Comparison of ENCODE assay signal across 1 cellular context in the genomic region with DNA sequence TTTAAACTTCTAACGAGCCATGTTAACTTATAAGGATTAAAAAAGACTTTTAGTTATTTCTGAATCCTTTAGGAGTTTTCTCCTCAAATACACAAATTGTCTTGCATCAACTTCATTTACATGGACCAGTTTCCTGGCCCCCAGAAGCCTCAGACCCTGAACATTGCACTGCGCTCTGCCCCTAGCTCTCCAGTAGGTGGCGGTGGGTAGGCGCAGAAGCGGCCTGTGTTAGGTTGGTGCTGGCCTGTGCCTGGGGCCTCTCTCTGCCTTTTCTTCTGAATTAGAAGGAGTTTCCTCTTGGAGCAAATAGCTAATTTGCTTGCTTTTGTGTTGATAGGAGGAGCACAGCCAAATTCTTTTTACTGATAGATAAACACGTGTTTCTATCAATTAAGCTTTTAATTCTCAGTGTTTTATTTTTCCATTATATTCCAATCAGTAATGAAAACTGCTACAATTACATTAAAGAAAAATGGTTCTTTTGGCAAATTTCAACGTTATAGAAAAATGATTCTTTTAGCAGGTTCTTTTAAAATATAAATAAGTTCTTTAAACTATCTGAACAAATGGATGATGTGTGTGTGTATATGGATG.
TF ChIP-seq lines count a peak whose summit lies in the region.

No MANE protein-coding gene starts in this region.

TF ChIP-seq in HepG2, 621 proteins besides CTCF, POLR2A, EP300 and RAD21 (continued from another document and continues in another):
- TF ChIP-seq ZNF597 (CRISPR knock-in tag; IDR thresholded peaks at IDR 0.05) (no peak), NFKBIZ (CRISPR knock-in tag; IDR thresholded peaks at IDR 0.05) (no peak), ZSCAN25 (CRISPR knock-in tag; IDR thresholded peaks at IDR 0.05) (no peak), HES4 (CRISPR knock-in tag; IDR thresholded peaks at IDR 0.05; ENCODE audit: borderline replicate concordance) (no peak), SOX6 (IDR thresholded peaks at IDR 0.05) (no peak), SOX6 (CRISPR knock-in tag; IDR thresholded peaks at IDR 0.05) (no peak), ZNF430 (CRISPR knock-in tag; IDR thresholded peaks at IDR 0.05) (no peak), ZBTB20 (CRISPR knock-in tag; IDR thresholded peaks at IDR 0.05; ENCODE audit: borderline replicate concordance, low read depth) (no peak), SIN3A (IDR thresholded peaks at IDR 0.05; ENCODE audit: borderline replicate concordance, low read depth, low read length) (no peak), FOXP4 (CRISPR knock-in tag; IDR thresholded peaks at IDR 0.05) (0 out of 2 replicates have a peak, but pooled peaks have one; percentile 15), ZNF543 (CRISPR knock-in tag; IDR thresholded peaks at IDR 0.05) (no peak), E2F1 (CRISPR knock-in tag; IDR thresholded peaks at IDR 0.05) (no peak), MIXL1 (CRISPR knock-in tag; IDR thresholded peaks at IDR 0.05) (no peak), TCF12 (IDR thresholded peaks at IDR 0.05) (no peak), TCF12 (CRISPR knock-in tag; IDR thresholded peaks at IDR 0.05) (no peak), SMYD3 (CRISPR knock-in tag; IDR thresholded peaks at IDR 0.05) (no peak), GATAD2A (CRISPR knock-in tag; IDR thresholded peaks at IDR 0.05) (no peak), BRD4 (CRISPR knock-in tag; IDR thresholded peaks at IDR 0.05) (no peak), TEAD2 (CRISPR knock-in tag; IDR thresholded peaks at IDR 0.05) (no peak), ATM (IDR thresholded peaks at IDR 0.05; ENCODE audit: borderline replicate concordance) (no peak), IKZF4 (CRISPR knock-in tag; IDR thresholded peaks at IDR 0.05; ENCODE audit: borderline replicate concordance, low read depth, not compliant biosample characterization) (no peak), ARID2 (CRISPR knock-in tag; IDR thresholded peaks at IDR 0.05; ENCODE audit: borderline replicate concordance) (no peak), ZNF264 (CRISPR knock-in tag; IDR thresholded peaks at IDR 0.05) (no peak), THYN1 (CRISPR knock-in tag; IDR thresholded peaks at IDR 0.05; ENCODE audit: borderline replicate concordance, low read depth) (no peak), SNRNP70 (IDR thresholded peaks at IDR 0.05; ENCODE audit: low read depth, low read length) (no peak), KDM2A (CRISPR knock-in tag; IDR thresholded peaks at IDR 0.05; ENCODE audit: borderline replicate concordance, low read depth) (peak; percentile 65; the same call in 1 of the 2 replicates), FOXC1 (CRISPR knock-in tag; IDR thresholded peaks at IDR 0.05; ENCODE audit: borderline replicate concordance) (no peak), STAG1 (CRISPR knock-in tag; IDR thresholded peaks at IDR 0.05) (peak; percentile 97)
- TF ChIP-seq, protein P1, sequence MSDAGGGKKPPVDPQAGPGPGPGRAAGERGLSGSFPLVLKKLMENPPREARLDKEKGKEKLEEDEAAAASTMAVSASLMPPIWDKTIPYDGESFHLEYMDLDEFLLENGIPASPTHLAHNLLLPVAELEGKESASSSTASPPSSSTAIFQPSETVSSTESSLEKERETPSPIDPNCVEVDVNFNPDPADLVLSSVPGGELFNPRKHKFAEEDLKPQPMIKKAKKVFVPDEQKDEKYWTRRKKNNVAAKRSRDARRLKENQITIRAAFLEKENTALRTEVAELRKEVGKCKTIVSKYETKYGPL (CRISPR knock-in tag; IDR thresholded peaks at IDR 0.05), result no peak
- TF ChIP-seq, protein P2, sequence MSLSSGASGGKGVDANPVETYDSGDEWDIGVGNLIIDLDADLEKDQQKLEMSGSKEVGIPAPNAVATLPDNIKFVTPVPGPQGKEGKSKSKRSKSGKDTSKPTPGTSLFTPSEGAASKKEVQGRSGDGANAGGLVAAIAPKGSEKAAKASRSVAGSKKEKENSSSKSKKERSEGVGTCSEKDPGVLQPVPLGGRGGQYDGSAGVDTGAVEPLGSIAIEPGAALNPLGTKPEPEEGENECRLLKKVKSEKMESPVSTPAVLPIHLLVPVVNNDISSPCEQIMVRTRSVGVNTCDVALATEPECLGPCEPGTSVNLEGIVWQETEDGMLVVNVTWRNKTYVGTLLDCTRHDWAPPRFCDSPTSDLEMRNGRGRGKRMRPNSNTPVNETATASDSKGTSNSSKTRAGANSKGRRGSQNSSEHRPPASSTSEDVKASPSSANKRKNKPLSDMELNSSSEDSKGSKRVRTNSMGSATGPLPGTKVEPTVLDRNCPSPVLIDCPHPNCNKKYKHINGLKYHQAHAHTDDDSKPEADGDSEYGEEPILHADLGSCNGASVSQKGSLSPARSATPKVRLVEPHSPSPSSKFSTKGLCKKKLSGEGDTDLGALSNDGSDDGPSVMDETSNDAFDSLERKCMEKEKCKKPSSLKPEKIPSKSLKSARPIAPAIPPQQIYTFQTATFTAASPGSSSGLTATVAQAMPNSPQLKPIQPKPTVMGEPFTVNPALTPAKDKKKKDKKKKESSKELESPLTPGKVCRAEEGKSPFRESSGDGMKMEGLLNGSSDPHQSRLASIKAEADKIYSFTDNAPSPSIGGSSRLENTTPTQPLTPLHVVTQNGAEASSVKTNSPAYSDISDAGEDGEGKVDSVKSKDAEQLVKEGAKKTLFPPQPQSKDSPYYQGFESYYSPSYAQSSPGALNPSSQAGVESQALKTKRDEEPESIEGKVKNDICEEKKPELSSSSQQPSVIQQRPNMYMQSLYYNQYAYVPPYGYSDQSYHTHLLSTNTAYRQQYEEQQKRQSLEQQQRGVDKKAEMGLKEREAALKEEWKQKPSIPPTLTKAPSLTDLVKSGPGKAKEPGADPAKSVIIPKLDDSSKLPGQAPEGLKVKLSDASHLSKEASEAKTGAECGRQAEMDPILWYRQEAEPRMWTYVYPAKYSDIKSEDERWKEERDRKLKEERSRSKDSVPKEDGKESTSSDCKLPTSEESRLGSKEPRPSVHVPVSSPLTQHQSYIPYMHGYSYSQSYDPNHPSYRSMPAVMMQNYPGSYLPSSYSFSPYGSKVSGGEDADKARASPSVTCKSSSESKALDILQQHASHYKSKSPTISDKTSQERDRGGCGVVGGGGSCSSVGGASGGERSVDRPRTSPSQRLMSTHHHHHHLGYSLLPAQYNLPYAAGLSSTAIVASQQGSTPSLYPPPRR (CRISPR knock-in tag; IDR thresholded peaks at IDR 0.05; ENCODE audit: borderline replicate concordance), result no peak
- TF ChIP-seq, protein P3, sequence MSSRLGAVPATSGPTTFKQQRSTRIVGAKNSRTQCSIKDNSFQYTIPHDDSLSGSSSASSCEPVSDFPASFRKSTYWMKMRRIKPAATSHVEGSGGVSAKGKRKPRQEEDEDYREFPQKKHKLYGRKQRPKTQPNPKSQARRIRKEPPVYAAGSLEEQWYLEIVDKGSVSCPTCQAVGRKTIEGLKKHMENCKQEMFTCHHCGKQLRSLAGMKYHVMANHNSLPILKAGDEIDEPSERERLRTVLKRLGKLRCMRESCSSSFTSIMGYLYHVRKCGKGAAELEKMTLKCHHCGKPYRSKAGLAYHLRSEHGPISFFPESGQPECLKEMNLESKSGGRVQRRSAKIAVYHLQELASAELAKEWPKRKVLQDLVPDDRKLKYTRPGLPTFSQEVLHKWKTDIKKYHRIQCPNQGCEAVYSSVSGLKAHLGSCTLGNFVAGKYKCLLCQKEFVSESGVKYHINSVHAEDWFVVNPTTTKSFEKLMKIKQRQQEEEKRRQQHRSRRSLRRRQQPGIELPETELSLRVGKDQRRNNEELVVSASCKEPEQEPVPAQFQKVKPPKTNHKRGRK (CRISPR knock-in tag; IDR thresholded peaks at IDR 0.05), result no peak
- TF ChIP-seq, protein P4, sequence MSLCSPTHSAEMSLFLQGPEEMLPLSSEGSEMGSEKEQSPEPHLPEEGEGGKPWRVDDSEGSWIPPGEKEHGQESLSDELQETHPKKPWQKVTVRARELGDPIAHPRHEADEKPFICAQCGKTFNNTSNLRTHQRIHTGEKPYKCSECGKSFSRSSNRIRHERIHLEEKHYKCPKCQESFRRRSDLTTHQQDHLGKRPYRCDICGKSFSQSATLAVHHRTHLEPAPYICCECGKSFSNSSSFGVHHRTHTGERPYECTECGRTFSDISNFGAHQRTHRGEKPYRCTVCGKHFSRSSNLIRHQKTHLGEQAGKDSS (CRISPR knock-in tag; IDR thresholded peaks at IDR 0.05; ENCODE audit: borderline replicate concordance, low read depth), result no peak; the same call in 1 of the 2 replicates
- TF ChIP-seq, protein P5, sequence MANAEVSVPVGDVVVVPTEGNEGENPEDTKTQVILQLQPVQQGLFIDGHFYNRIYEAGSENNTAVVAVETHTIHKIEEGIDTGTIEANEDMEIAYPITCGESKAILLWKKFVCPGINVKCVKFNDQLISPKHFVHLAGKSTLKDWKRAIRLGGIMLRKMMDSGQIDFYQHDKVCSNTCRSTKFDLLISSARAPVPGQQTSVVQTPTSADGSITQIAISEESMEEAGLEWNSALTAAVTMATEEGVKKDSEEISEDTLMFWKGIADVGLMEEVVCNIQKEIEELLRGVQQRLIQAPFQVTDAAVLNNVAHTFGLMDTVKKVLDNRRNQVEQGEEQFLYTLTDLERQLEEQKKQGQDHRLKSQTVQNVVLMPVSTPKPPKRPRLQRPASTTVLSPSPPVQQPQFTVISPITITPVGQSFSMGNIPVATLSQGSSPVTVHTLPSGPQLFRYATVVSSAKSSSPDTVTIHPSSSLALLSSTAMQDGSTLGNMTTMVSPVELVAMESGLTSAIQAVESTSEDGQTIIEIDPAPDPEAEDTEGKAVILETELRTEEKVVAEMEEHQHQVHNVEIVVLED (CRISPR knock-in tag; IDR thresholded peaks at IDR 0.05; ENCODE audit: borderline replicate concordance), result no peak
- TF ChIP-seq, protein P6, sequence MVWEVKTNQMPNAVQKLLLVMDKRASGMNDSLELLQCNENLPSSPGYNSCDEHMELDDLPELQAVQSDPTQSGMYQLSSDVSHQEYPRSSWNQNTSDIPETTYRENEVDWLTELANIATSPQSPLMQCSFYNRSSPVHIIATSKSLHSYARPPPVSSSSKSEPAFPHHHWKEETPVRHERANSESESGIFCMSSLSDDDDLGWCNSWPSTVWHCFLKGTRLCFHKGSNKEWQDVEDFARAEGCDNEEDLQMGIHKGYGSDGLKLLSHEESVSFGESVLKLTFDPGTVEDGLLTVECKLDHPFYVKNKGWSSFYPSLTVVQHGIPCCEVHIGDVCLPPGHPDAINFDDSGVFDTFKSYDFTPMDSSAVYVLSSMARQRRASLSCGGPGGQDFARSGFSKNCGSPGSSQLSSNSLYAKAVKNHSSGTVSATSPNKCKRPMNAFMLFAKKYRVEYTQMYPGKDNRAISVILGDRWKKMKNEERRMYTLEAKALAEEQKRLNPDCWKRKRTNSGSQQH (CRISPR knock-in tag; IDR thresholded peaks at IDR 0.05; ENCODE audit: low read depth), result no peak
